In genomic region chr2:211823886-211824479, GRCh38 we compare ENCODE assay signal across 15 cellular contexts.
A peak's percentile ranks its signal among the peaks of the same experiment; 100 is the strongest.
DNase-seq lines count a peak whose midpoint lies in the region; ATAC-seq, FAIRE-seq and TF ChIP-seq lines count a peak whose summit lies in the region.
"Had no signal": no experiment of that assay in that cellular context is flagged by ENCODE, and none has a peak within 500 bp of the region (broad histone marks: within the 10 kb centered on the region; RNA-seq: fewer than 3 reads in every experiment).

No MANE protein-coding gene starts in this region.

- TF ChIP-seq CTCF in HepG2 (CRISPR knock-in tag; IDR thresholded peaks at IDR 0.05), result no peak
- TF ChIP-seq CTCF in right lobe of liver (IDR thresholded peaks at IDR 0.05), result no peak
- no peak for TF ChIP-seq CTCF in PC-3 (conservative IDR thresholded peaks at IDR 0.05; ENCODE audit: low read depth, low read length)
- TF ChIP-seq CTCF in upper lobe of right lung (IDR thresholded peaks at IDR 0.05), result no peak
- TF ChIP-seq CTCF in WERI-Rb-1 (IDR thresholded peaks at IDR 0.05; ENCODE audit: low read depth, low read length), result no peak
- no peak for TF ChIP-seq CTCF in GM13977 (IDR thresholded peaks at IDR 0.05; ENCODE audit: extremely low read depth, insufficient read depth, missing control alignments)

- FAIRE-seq in HepG2 (lab: Jason Lieb, UNC), result no peak
- FAIRE-seq: H1 had no signal

- H3K27ac ChIP-seq in HepG2 (ENCODE audit: extremely low read length, insufficient read depth, low read length) (no peak overlapping the region), right lobe of liver (no peak overlapping the region), PC-3 (ENCODE audit: low read length) (no peak overlapping the region), upper lobe of right lung (no peak overlapping the region), WERI-Rb-1 (no peak overlapping the region)
- H3K27ac ChIP-seq: BLaER1 treated with 17β-estradiol and CSF1 and Interleukin-3, amounts not matched to agents 10 nM and 100 nM had no signal

- TF ChIP-seq POLR2A in HepG2 (IDR thresholded peaks at IDR 0.05; ENCODE audit: insufficient read depth in 1 of 2, low read depth in 2 of 2, low read length in 2 of 2) (no peak), right lobe of liver (IDR thresholded peaks at IDR 0.05) (no peak)

- H3K27me3 ChIP-seq in HepG2 (ENCODE audit: control insufficient read depth in 1 of 2, insufficient read depth in 2 of 2, low read length in 2 of 2) (no peaks in the 10 kb centered on the region), right lobe of liver (no peaks in the 10 kb centered on the region), PC-3 (ENCODE audit: low read length) (no peaks in the 10 kb centered on the region), upper lobe of right lung (no peaks in the 10 kb centered on the region), WERI-Rb-1 (ENCODE audit: insufficient read depth, low read depth, severe bottlenecking) (no peaks in the 10 kb centered on the region)
- H3K27me3 ChIP-seq: BLaER1 treated with 17β-estradiol and CSF1 and Interleukin-3, amounts not matched to agents 10 nM and 100 nM had no signal

- H3K4me2 ChIP-seq in HepG2 (ENCODE audit: low read depth, low read length) (no peak overlapping the region), PC-3 (ENCODE audit: low read length) (no peak overlapping the region)
- H3K4me2 ChIP-seq: BLaER1 treated with 17β-estradiol and CSF1 and Interleukin-3, amounts not matched to agents 10 nM and 100 nM had no signal

- TF ChIP-seq EP300 in HepG2 (IDR thresholded peaks at IDR 0.05; ENCODE audit: low read depth in 2 of 2, low read length in 2 of 2), result no peak
- no peak for TF ChIP-seq EP300 in HepG2 (CRISPR knock-in tag; IDR thresholded peaks at IDR 0.05; ENCODE audit: borderline replicate concordance)

- no peaks in the 10 kb centered on the region for H3K9me2 ChIP-seq in PC-3 (replicated peaks; ENCODE audit: low read length)

- no peaks in the 10 kb centered on the region for H3F3A ChIP-seq in PC-3 (ENCODE audit: low read length, unreplicated experiment)

- H3K4me3 ChIP-seq in HepG2 (replicated peaks in 1 of 3; ENCODE audit: insufficient read depth in 1 of 3, low read depth in 2 of 3, low read length in 3 of 3) (no peak overlapping the region), right lobe of liver (no peak overlapping the region), PC-3 (ENCODE audit: low read length) (no peak overlapping the region), upper lobe of right lung (no peak overlapping the region), WERI-Rb-1 (ENCODE audit: low read depth, low read length) (no peak overlapping the region)
- H3K4me3 ChIP-seq: BLaER1 treated with 17β-estradiol and CSF1 and Interleukin-3, amounts not matched to agents 10 nM and 100 nM had no signal

- no peak overlapping the region for H3K9ac ChIP-seq in HepG2 (ENCODE audit: insufficient read depth, low read depth, low read length)
- no peak overlapping the region for H3K9ac ChIP-seq in PC-3 (ENCODE audit: low read length)
- H3K9ac ChIP-seq: BLaER1 treated with 17β-estradiol and CSF1 and Interleukin-3, amounts not matched to agents 10 nM and 100 nM had no signal

- H4K20me1 ChIP-seq in HepG2 (ENCODE audit: insufficient read depth, low read length) (no peaks in the 10 kb centered on the region), PC-3 (ENCODE audit: low read length) (no peaks in the 10 kb centered on the region)
- H4K20me1 ChIP-seq: BLaER1 treated with 17β-estradiol and CSF1 and Interleukin-3, amounts not matched to agents 10 nM and 100 nM had no signal

- intact Hi-C loops in HepG2 (cut with micrococcal nuclease; ENCODE audit: unreplicated experiment), result no loop called here
- intact Hi-C loops in right lobe of liver (cut with DNase I), result no loop called here
- intact Hi-C loops in PC-3 (cut with micrococcal nuclease), result loop anchor here (1.0 to 10.0 kb wide), 4 partner anchors 13 to 419 kb away; no protein-coding TSS in a partner anchor
- intact Hi-C loops in upper lobe of right lung (cut with DNase I), result no loop called here

- 8% methylated on average over 7 of the region's 7 CpGs for WGBS in HepG2 (ENCODE audit: low lambda C conversion rate)
- 52% methylated on average over 7 of the region's 7 CpGs for WGBS in right lobe of liver (ENCODE audit: insufficient coverage, low coverage, low lambda C conversion rate, missing lambda C conversion rate)

- H2AFZ ChIP-seq in HepG2 (ENCODE audit: low read length) (peak overlapping the region; percentile 48), PC-3 (ENCODE audit: low read length) (no peak overlapping the region)

- H3K36me3 ChIP-seq in HepG2 (replicated peaks in 1 of 2; ENCODE audit: control insufficient read depth in 1 of 2, insufficient read depth in 2 of 2, low read length in 2 of 2) (no peaks in the 10 kb centered on the region), right lobe of liver (no peaks in the 10 kb centered on the region), PC-3 (ENCODE audit: low read depth, low read length) (no peaks in the 10 kb centered on the region), upper lobe of right lung (no peaks in the 10 kb centered on the region), WERI-Rb-1 (no peaks in the 10 kb centered on the region)
- H3K36me3 ChIP-seq: BLaER1 treated with 17β-estradiol and CSF1 and Interleukin-3, amounts not matched to agents 10 nM and 100 nM had no signal

- H3K79me2 ChIP-seq in HepG2 (ENCODE audit: insufficient read depth, low read length), result no peaks in the 10 kb centered on the region
- no peaks in the 10 kb centered on the region for H3K79me2 ChIP-seq in PC-3 (ENCODE audit: low read length)

- CTCF ChIA-PET in HepG2 (lab: Yijun Ruan, JAX; ENCODE audit: low intra/inter-chr PET ratio, low total read pairs) (no interaction called here), PC-3 (lab: Charles Lee) (interaction anchor here (0.6 kb wide), 1 partner anchor 30 kb away, joined by 3 read pairs; no protein-coding TSS in a partner anchor)

- in situ Hi-C loops in HepG2 (cut with HindIII; ENCODE audit: extremely low pct_ligation_motif_present, low pct_unique_long_range_greater_than_20kb) (no loop called here), GM13977 (cut with MboI; ENCODE audit: low pct_unique_long_range_greater_than_20kb, low sequenced_read_pairs, unreplicated experiment) (no loop called here)

- ATAC-seq in HepG2 (no peak), right lobe of liver (no peak), PC-3 (peak; percentile 54), upper lobe of right lung (peak; percentile 71)

- no peaks in the 10 kb centered on the region for H3K9me3 ChIP-seq in HepG2 (ENCODE audit: low read length)
- no peaks in the 10 kb centered on the region for H3K9me3 ChIP-seq in right lobe of liver
- no peaks in the 10 kb centered on the region for H3K9me3 ChIP-seq in PC-3 (ENCODE audit: low read length)
- no peaks in the 10 kb centered on the region for H3K9me3 ChIP-seq in upper lobe of right lung
- H3K9me3 ChIP-seq in WERI-Rb-1 (ENCODE audit: severe bottlenecking), result no peaks in the 10 kb centered on the region

- H3K4me1 ChIP-seq in HepG2 (ENCODE audit: insufficient read depth, low read length) (no peaks in the 10 kb centered on the region), right lobe of liver (no peaks in the 10 kb centered on the region), PC-3 (ENCODE audit: insufficient read depth, low read length) (peaks cover 6% of the 10 kb centered on the region; the same call in 1 of the 2 replicates), upper lobe of right lung (no peaks in the 10 kb centered on the region)
- H3K4me1 ChIP-seq: BLaER1 treated with 17β-estradiol and CSF1 and Interleukin-3, amounts not matched to agents 10 nM and 100 nM had no signal

- DNase-seq in HepG2 (ENCODE audit: low spot score), result no peak
- DNase-seq in right lobe of liver, result no peak
- no peak for DNase-seq in PC-3
- peak; percentile 26 for DNase-seq in left kidney (ENCODE audit: low read depth, low spot score)
- no peak for DNase-seq in upper lobe of right lung
- no peak for DNase-seq in WERI-Rb-1
- DNase-seq in GM13977 (ENCODE audit: low spot score), result no peak
- no peak for DNase-seq in NOMO-1 treated with DMSO at 0.1 percent for 48 hours (lab: John Stamatoyannopoulos, UW; ENCODE audit: unreplicated experiment)
- DNase-seq: 8988T; CD8-positive, alpha-beta memory T cell; COR-L47; GF-D8; H9 had no signal

- no peak for TF ChIP-seq RAD21 in HepG2 (CRISPR knock-in tag; IDR thresholded peaks at IDR 0.05)

- POLR2A ChIA-PET in HepG2 (lab: Yijun Ruan, JAX), result no interaction called here
- POLR2A ChIA-PET in PC-3 (lab: Charles Lee; ENCODE audit: unreplicated experiment), result no interaction called here

- BruUV-seq in HepG2 (replicated peaks; lab: Mats Ljungman, UMichigan) (no TSS peak), PC-3 (replicated peaks; lab: Mats Ljungman, UMichigan) (no TSS peak)

TF ChIP-seq in HepG2, 621 proteins besides CTCF, POLR2A, EP300 and RAD21 (continues in another document):
- TF ChIP-seq ZFX (CRISPR knock-in tag; IDR thresholded peaks at IDR 0.05; ENCODE audit: low read depth), result no peak
- TF ChIP-seq UBTF (CRISPR knock-in tag; IDR thresholded peaks at IDR 0.05), result no peak
- no peak for TF ChIP-seq TRIM24 (CRISPR knock-in tag; IDR thresholded peaks at IDR 0.05)
- no peak for TF ChIP-seq PLRG1 (conservative IDR thresholded peaks at IDR 0.05)
- TF ChIP-seq PPARG (CRISPR knock-in tag; conservative IDR thresholded peaks at IDR 0.05), result no peak

Comparison
In these comparisons a context has a peak if more than half of its experiments do, and no peak if none do; other contexts are left out.
1. ATAC-seq: peak in PC-3 (single experiment) and upper lobe of right lung (single experiment); none in HepG2 (single experiment) and right lobe of liver (0 of 4).